ENCODE assay signal across 1 cellular context in the genomic region with DNA sequence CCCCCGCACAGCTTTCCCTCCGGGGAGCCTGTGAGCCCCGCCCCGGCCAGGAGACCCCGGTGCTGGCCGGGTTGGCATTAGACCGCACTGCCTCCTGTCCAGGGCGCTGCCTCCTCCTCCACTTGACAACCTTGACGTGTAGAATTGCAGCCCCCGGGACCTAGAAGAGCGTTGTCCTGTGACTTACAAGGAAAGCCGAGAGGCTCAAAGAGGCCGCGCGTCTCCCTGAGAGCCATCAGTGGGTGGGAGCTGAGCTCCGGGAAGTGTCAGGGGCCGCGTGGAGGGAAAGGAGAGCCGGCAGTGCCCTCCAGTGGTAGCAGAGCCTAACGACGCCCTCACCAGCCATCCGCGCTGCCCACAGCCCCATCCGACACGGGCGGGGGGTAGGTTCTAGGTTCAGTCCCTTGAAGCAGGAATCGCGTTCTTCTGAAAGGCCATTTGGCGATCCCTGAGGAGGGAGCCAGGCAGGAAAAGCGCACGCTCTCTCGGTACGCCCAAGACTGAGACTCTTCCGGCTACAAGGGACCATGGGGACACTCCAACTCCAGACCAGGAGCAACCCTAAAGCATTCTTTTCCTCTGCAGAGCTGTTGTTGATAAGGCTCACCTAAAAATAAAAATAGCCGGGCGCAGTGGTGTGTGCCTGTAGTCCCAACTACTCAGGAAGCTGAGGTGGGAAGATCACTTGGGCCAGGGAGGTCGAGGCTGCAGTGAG.
TF ChIP-seq lines count a peak whose summit lies in the region.

No MANE protein-coding gene starts in this region.

TF ChIP-seq in IMR-90, 13 proteins besides CTCF, POLR2A, EP300 and RAD21:
- TF ChIP-seq MAZ (IDR thresholded peaks at IDR 0.05; ENCODE audit: borderline replicate concordance, low read depth, low read length), result peak; percentile 77
- TF ChIP-seq RFX5 (IDR thresholded peaks at IDR 0.05; ENCODE audit: low read depth, low read length), result no peak
- peak; percentile 90 for TF ChIP-seq SMC3 (IDR thresholded peaks at IDR 0.05; ENCODE audit: low read depth, low read length)
- TF ChIP-seq, protein P1, sequence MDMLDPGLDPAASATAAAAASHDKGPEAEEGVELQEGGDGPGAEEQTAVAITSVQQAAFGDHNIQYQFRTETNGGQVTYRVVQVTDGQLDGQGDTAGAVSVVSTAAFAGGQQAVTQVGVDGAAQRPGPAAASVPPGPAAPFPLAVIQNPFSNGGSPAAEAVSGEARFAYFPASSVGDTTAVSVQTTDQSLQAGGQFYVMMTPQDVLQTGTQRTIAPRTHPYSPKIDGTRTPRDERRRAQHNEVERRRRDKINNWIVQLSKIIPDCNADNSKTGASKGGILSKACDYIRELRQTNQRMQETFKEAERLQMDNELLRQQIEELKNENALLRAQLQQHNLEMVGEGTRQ (IDR thresholded peaks at IDR 0.05; ENCODE audit: low read depth, low read length), result no peak
- no peak for TF ChIP-seq CHD1 (IDR thresholded peaks at IDR 0.05; ENCODE audit: low read depth, low read length)
- TF ChIP-seq CEBPB (IDR thresholded peaks at IDR 0.05; ENCODE audit: low read depth, low read length), result no peak
- no peak for TF ChIP-seq NFE2L2 (IDR thresholded peaks at IDR 0.05; ENCODE audit: low read depth, low read length)
- TF ChIP-seq ELK1 (IDR thresholded peaks at IDR 0.05; ENCODE audit: borderline replicate concordance, low read depth, low read length), result no peak
- no peak for TF ChIP-seq BHLHE40 (IDR thresholded peaks at IDR 0.05; ENCODE audit: low read depth, low read length)
- TF ChIP-seq MXI1 (IDR thresholded peaks at IDR 0.05; ENCODE audit: borderline replicate concordance, low read depth, low read length), result no peak
